ENCODE assay signal across 9 cellular contexts in the genomic region with DNA sequence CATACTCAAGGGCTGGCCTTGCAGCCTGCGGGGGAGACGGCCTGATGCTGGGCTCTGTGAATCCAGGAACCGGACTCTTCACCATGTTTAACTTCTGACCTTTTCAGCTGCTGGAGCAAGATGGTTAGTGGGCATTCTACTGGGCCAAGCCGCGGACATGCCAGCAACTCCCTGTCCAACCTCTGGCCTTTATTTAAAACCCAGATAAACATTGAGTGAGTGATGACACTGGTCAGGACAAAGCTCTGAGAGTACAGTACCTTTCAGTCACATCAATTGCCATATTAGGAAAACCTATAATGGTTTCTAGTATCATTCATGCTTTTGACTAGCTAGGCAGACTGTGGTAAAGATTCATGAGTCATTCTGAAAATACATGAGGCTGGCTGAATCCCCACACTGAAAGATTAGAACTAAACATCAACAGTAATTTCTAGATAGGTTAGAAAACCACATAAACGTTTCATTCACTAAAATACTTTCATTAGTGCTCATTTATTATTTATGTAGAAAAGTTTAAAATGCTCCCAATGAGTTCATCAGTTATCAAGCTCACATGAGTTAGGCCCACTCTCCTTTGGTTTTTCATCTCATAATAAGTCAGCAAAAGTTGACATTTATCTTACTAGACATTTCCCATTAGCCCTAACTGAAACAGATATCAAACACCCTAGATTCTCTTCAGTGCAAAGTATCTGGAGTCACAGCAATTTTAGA. TPM values are rescaled to one million over a fixed set of nuclear protein-coding genes. Genes with fewer than 3 reads are reported as not detected.
DNase-seq lines count a peak whose midpoint lies in the region; ATAC-seq and TF ChIP-seq lines count a peak whose summit lies in the region.
"Had no signal": no experiment of that assay in that cellular context is flagged by ENCODE, and none has a peak within 500 bp of the region (broad histone marks: within the 10 kb centered on the region; RNA-seq: fewer than 3 reads in every experiment).

No MANE protein-coding gene starts in this region.

- H3K36me3 ChIP-seq in hepatocyte (replicated peaks; ENCODE audit: insufficient read depth, low read depth) (no peaks in the 10 kb centered on the region), thyroid gland (peaks cover 18 to 39% of the 10 kb centered on the region in 2 donors), gastroesophageal sphincter (peaks cover 0 to 66% of the 10 kb centered on the region in 2 donors)

- H3K27ac ChIP-seq in hepatocyte (no peak overlapping the region), thyroid gland (no peak overlapping the region), gastroesophageal sphincter (no peak overlapping the region)

- H3K79me2 ChIP-seq in hepatocyte, result no peaks in the 10 kb centered on the region

- H3K27me3 ChIP-seq in hepatocyte (peaks cover 3% of the 10 kb centered on the region), thyroid gland (no peaks in the 10 kb centered on the region), gastroesophageal sphincter (peaks cover 5% of the 10 kb centered on the region)

- TF ChIP-seq EP300 in gastroesophageal sphincter (IDR thresholded peaks at IDR 0.05), result no peak

- H3K4me1 ChIP-seq in hepatocyte (ENCODE audit: insufficient read depth) (no peaks in the 10 kb centered on the region), thyroid gland (no peaks in the 10 kb centered on the region), gastroesophageal sphincter (no peaks in the 10 kb centered on the region)

- H3K4me2 ChIP-seq in hepatocyte, result no peak overlapping the region

- no peak overlapping the region for H2AFZ ChIP-seq in hepatocyte

- 72% methylated on average over 6 of the region's 6 CpGs for WGBS in hepatocyte (ENCODE audit: low lambda C conversion rate, missing lambda C conversion rate)
- WGBS in thyroid gland, 2 donors, result 77 to 87% methylated on average over 6 of the region's 6 CpGs
- 42 to 69% methylated on average over 1 to 4 of the region's 6 CpGs for WGBS in gastroesophageal sphincter (ENCODE audit: low coverage in 1 of 2), 2 donors

- H3K9me3 ChIP-seq in hepatocyte (ENCODE audit: low read depth) (no peaks in the 10 kb centered on the region), thyroid gland (no peaks in the 10 kb centered on the region), gastroesophageal sphincter (no peaks in the 10 kb centered on the region)

- no peak overlapping the region for H3K4me3 ChIP-seq in hepatocyte
- no peak overlapping the region for H3K4me3 ChIP-seq in thyroid gland (replicated peaks in 1 of 3)
- no peak overlapping the region for H3K4me3 ChIP-seq in gastroesophageal sphincter

- H3K9me2 ChIP-seq in hepatocyte (replicated peaks; ENCODE audit: insufficient read depth), result no peaks in the 10 kb centered on the region

- TF ChIP-seq POLR2A in thyroid gland (IDR thresholded peaks at IDR 0.05) (no peak), gastroesophageal sphincter (IDR thresholded peaks at IDR 0.05) (no peak)

- in situ Hi-C loops in GM13976 (cut with MboI; ENCODE audit: low sequenced_read_pairs, unreplicated experiment), result no loop called here

- TF ChIP-seq CTCF in GM13976 (IDR thresholded peaks at IDR 0.05; ENCODE audit: borderline replicate concordance, control extremely low read depth, extremely low read depth, insufficient read depth, missing control alignments) (no peak), hepatocyte (IDR thresholded peaks at IDR 0.05; ENCODE audit: poor library complexity) (no peak), thyroid gland (IDR thresholded peaks at IDR 0.05) (no peak), gastroesophageal sphincter (IDR thresholded peaks at IDR 0.05) (no peak)

- ATAC-seq in GM21717 (IDR thresholded peaks at IDR 0.05; ENCODE audit: unreplicated experiment), result peak; percentile 95
- ATAC-seq in Right ventricle myocardium superior (ENCODE audit: poor library complexity), result peak; percentile 37
- ATAC-seq in gastroesophageal sphincter, result no peak

- intact Hi-C loops in Right ventricle myocardium superior (cut with DNase I) (no loop called here), thyroid gland (cut with DNase I) (no loop called here)

- DNase-seq in GM13976 (ENCODE audit: low spot score) (peak; percentile 82), LHCN-M2 (ENCODE audit: low read depth) (peak; percentile 72), Right ventricle myocardium superior (no peak), hepatocyte (ENCODE audit: low spot score) (no peak), thyroid gland (no peak), NCI-H69 (lab: John Stamatoyannopoulos, UW) (no peak)

- no peaks in the 10 kb centered on the region for H4K20me1 ChIP-seq in hepatocyte (ENCODE audit: insufficient read depth, poor library complexity, severe bottlenecking)

RNA-seq across cellular contexts. Expression of a gene that starts 7.1 kb away (rescaled TPM):
- total RNA-seq in LHCN-M2 (2014; rRNA removed) (0.34 TPM in 1 of 2 replicates, not detected in the other), Right ventricle myocardium superior (577 TPM), hepatocyte (0.12 and 0.33 TPM in 2 replicates), thyroid gland (under 1 TPM in 2 of 4 donors, not detected in 2; 0.33 to 0.40 TPM), gastroesophageal sphincter (under 1 TPM in 2 of 4 donors, not detected in 2; 0.27 to 0.42 TPM)
- polyA plus RNA-seq in LHCN-M2 (2012), result not detected
- 0.28 and 1.0 TPM in 2 replicates for polyA plus RNA-seq in hepatocyte
- total RNA-seq: NCI-H460 had no signal

Comparison
In these comparisons a context has a peak if more than half of its experiments do, and no peak if none do; other contexts are left out.
1. DNase-seq: peak in GM13976 (single experiment) and LHCN-M2 (single experiment); none in Right ventricle myocardium superior (single experiment), hepatocyte (single experiment), thyroid gland (0 of 2) and NCI-H69 (single experiment).
2. RNA of a gene that starts 7.1 kb away (total RNA-seq): 577 TPM in Right ventricle myocardium superior (single experiment); 0.34 TPM in LHCN-M2, 0.33 to 0.40 TPM in thyroid gland, 0.12 to 0.33 TPM in hepatocyte and 0.27 to 0.42 TPM in gastroesophageal sphincter; every median in the first group is over 100 times any median in the second.